18 cellular contexts compared by ENCODE assay signal in genomic region chr2:175012516-175012915, GRCh38. TPM values are rescaled to one million over a fixed set of nuclear protein-coding genes. Genes with fewer than 3 reads are reported as not detected.
A peak's percentile ranks its signal among the peaks of the same experiment; 100 is the strongest.
DNase-seq lines count a peak whose midpoint lies in the region; ATAC-seq, FAIRE-seq and TF ChIP-seq lines count a peak whose summit lies in the region.
"Had no signal": no experiment of that assay in that cellular context is flagged by ENCODE, and none has a peak within 500 bp of the region (broad histone marks: within the 10 kb centered on the region; RNA-seq: fewer than 3 reads in every experiment).

No MANE protein-coding gene starts in this region.

- H3K27ac Mint-ChIP-seq in stimulated activated naive CD8-positive, alpha-beta T cell treated with anti-CD3 and anti-CD28 coated beads, Interleukin-15, amount 100 ng/mL, for 72 hours, result no peak overlapping the region
- no peak overlapping the region for H3K27ac Mint-ChIP-seq in activated naive CD8-positive, alpha-beta T cell treated with anti-CD3 and anti-CD28 coated beads for 36 hours
- H3K27ac Mint-ChIP-seq: CD14-positive monocyte had no signal

- no peaks in the 10 kb centered on the region for H3K36me3 ChIP-seq in gastrocnemius medialis

- peak; percentile 61 for FAIRE-seq in H54 (lab: Jason Lieb, UNC)
- FAIRE-seq: G401.6 had no signal

- H3K36me3 Mint-ChIP-seq in activated naive CD8-positive, alpha-beta T cell treated with anti-CD3 and anti-CD28 coated beads for 36 hours, result no peaks in the 10 kb centered on the region
- H3K36me3 Mint-ChIP-seq: CD14-positive monocyte had no signal

- H3K4me3 ChIP-seq in gastrocnemius medialis, result no peak overlapping the region
- H3K4me3 ChIP-seq: PC-9 had no signal

- intact Hi-C loops in gastrocnemius medialis (cut with DNase I; ENCODE audit: low total_unique reads), result no loop called here

- H3K27ac ChIP-seq in gastrocnemius medialis, result no peak overlapping the region
- H3K27ac ChIP-seq: KMS-11, PC-9 had no signal

- H3K4me1 Mint-ChIP-seq in stimulated activated naive CD8-positive, alpha-beta T cell treated with anti-CD3 and anti-CD28 coated beads, Interleukin-15, amount 100 ng/mL, for 72 hours, result no peaks in the 10 kb centered on the region
- peaks cover 2% of the 10 kb centered on the region for H3K4me1 Mint-ChIP-seq in activated naive CD8-positive, alpha-beta T cell treated with anti-CD3 and anti-CD28 coated beads for 36 hours
- H3K4me1 Mint-ChIP-seq: CD14-positive monocyte had no signal

- ATAC-seq in stimulated activated naive CD8-positive, alpha-beta T cell treated with anti-CD3 and anti-CD28 coated beads, Interleukin-15, amount 100 ng/mL, for 72 hours, result no peak
- no peak for ATAC-seq in gastrocnemius medialis

- H3K27me3 Mint-ChIP-seq in stimulated activated naive CD8-positive, alpha-beta T cell treated with anti-CD3 and anti-CD28 coated beads, Interleukin-15, amount 100 ng/mL, for 72 hours, result peaks cover 16% of the 10 kb centered on the region
- H3K27me3 Mint-ChIP-seq in activated naive CD8-positive, alpha-beta T cell treated with anti-CD3 and anti-CD28 coated beads for 36 hours, result peaks cover 14% of the 10 kb centered on the region

- DNase-seq in DMS53 treated with DMSO at 0.1 percent for 48 hours (lab: John Stamatoyannopoulos, UW; ENCODE audit: unreplicated experiment) (peak; percentile 15), H54 (ENCODE audit: insufficient read length, low spot score) (no peak), RPMI7951 (ENCODE audit: low read depth) (peak; percentile 64), iris pigment epithelial cell (ENCODE audit: low read depth) (peak; percentile 5), gastrocnemius medialis (no peak)
- no peak for DNase-seq in stimulated activated naive CD8-positive, alpha-beta T cell treated with anti-CD3 and anti-CD28 coated beads, Interleukin-15, amount 100 ng/mL, for 72 hours
- no peak for DNase-seq in activated naive CD8-positive, alpha-beta T cell treated with anti-CD3 and anti-CD28 coated beads for 36 hours
- DNase-seq: AML-193, Caco-2, DMS153, NCI-H1436, NCI-H2029 treated with DMSO at 0.1 percent for 48 hours, NCI-H510A, NCI-H774, PC-9 had no signal

- H3K27me3 ChIP-seq in gastrocnemius medialis, result peaks cover 0 to 4% (median 0%) of the 10 kb centered on the region in 3 donors

- no peaks in the 10 kb centered on the region for H3K4me1 ChIP-seq in gastrocnemius medialis
- H3K4me1 ChIP-seq: Caco-2 had no signal

- in situ Hi-C loops in gastrocnemius medialis (cut with MboI; ENCODE audit: low sequenced_read_pairs in 4 of 4), result no loop called here

- TF ChIP-seq CTCF in gastrocnemius medialis (IDR thresholded peaks at IDR 0.05 in 4 of 5, conservative IDR thresholded peaks at IDR 0.05 in 1 of 5), result no peak

- H3K9me3 Mint-ChIP-seq in stimulated activated naive CD8-positive, alpha-beta T cell treated with anti-CD3 and anti-CD28 coated beads, Interleukin-15, amount 100 ng/mL, for 72 hours, result peaks cover 0 to 4% of the 10 kb centered on the region in 2 donors
- no peaks in the 10 kb centered on the region for H3K9me3 Mint-ChIP-seq in activated naive CD8-positive, alpha-beta T cell treated with anti-CD3 and anti-CD28 coated beads for 36 hours

- H3K9me3 ChIP-seq in gastrocnemius medialis, result no peaks in the 10 kb centered on the region

- no peak for TF ChIP-seq POLR2A in H54 (IDR thresholded peaks at IDR 0.05; ENCODE audit: low read depth, low read length)
- no peak for TF ChIP-seq POLR2A in gastrocnemius medialis (IDR thresholded peaks at IDR 0.05)

- no peak overlapping the region for H3K4me3 Mint-ChIP-seq in stimulated activated naive CD8-positive, alpha-beta T cell treated with anti-CD3 and anti-CD28 coated beads, Interleukin-15, amount 100 ng/mL, for 72 hours
- H3K4me3 Mint-ChIP-seq in activated naive CD8-positive, alpha-beta T cell treated with anti-CD3 and anti-CD28 coated beads for 36 hours, result no peak overlapping the region
- H3K4me3 Mint-ChIP-seq: CD14-positive monocyte had no signal

RNA-seq across cellular contexts. Expression of gene CHN1, which starts 7.3 kb away (rescaled TPM):
- total RNA-seq in RPMI7951 (2014; rRNA removed; shearing (Covaris generic)), result 131 and 163 TPM in 2 replicates
- 10 to 100 TPM; 17.6 to 18.6 TPM for total RNA-seq in activated naive CD8-positive, alpha-beta T cell treated with anti-CD3 and anti-CD28 coated beads for 36 hours
- 1 to 10 TPM in 3 of 4 donors, under 1 TPM in 1; 0.66 to 4.7 (median 2.4) TPM for total RNA-seq in gastrocnemius medialis

Comparison
In these comparisons a context has a peak if more than half of its experiments do, and no peak if none do; other contexts are left out.
1. DNase-seq: peak in DMS53 treated with DMSO at 0.1 percent for 48 hours (single experiment), RPMI7951 (single experiment) and iris pigment epithelial cell (single experiment); none in H54 (single experiment), stimulated activated naive CD8-positive, alpha-beta T cell treated with anti-CD3 and anti-CD28 coated beads, Interleukin-15, amount 100 ng/mL, for 72 hours (0 of 2), activated naive CD8-positive, alpha-beta T cell treated with anti-CD3 and anti-CD28 coated beads for 36 hours (single experiment) and gastrocnemius medialis (0 of 2).